In genomic region chr17:6651483-6652452, GRCh38 we compare ENCODE assay signal across 1 cellular context.
TF ChIP-seq lines count a peak whose summit lies in the region.

TSS of gene C17orf100 (plus strand) at chr17:6651762. CDS start at chr17:6651914, 152 bp downstream.
TSS of gene MED31 (minus strand) at chr17:6651605. CDS start at chr17:6651528, 77 bp downstream.

TF ChIP-seq in K562, 482 proteins besides CTCF, POLR2A, EP300 and RAD21 (continued from another document and continues in another):
- peak; percentile 57 to 68; a peak in 3 of 4 replicates for TF ChIP-seq MNT (conservative IDR thresholded peaks at IDR 0.05)
- TF ChIP-seq CREB3L1 (IDR thresholded peaks at IDR 0.05; ENCODE audit: borderline replicate concordance, low read depth): 0 out of 2 replicates have a peak, but pooled peaks have one; percentile 59
- no peak for TF ChIP-seq ZNF668 (CRISPR knock-in tag; IDR thresholded peaks at IDR 0.05)
- TF ChIP-seq ZNF354B (CRISPR knock-in tag; IDR thresholded peaks at IDR 0.05): no peak
- TF ChIP-seq BCOR (IDR thresholded peaks at IDR 0.05): no peak
- no peak for TF ChIP-seq ZBTB26 (CRISPR knock-in tag; IDR thresholded peaks at IDR 0.05)
- no peak for TF ChIP-seq ZFP1 (CRISPR knock-in tag; IDR thresholded peaks at IDR 0.05)
- TF ChIP-seq ZNF124 (CRISPR knock-in tag; IDR thresholded peaks at IDR 0.05): no peak
- TF ChIP-seq ETV6 (IDR thresholded peaks at IDR 0.05; ENCODE audit: borderline replicate concordance in 1 of 2, low read depth in 2 of 2, low read length in 1 of 2): no peak
- no peak for TF ChIP-seq ETV6 (CRISPR knock-in tag; IDR thresholded peaks at IDR 0.05; ENCODE audit: borderline replicate concordance)
- no peak for TF ChIP-seq RHOXF2B (CRISPR knock-in tag; conservative IDR thresholded peaks at IDR 0.05)
- no peak for TF ChIP-seq CHD7 (IDR thresholded peaks at IDR 0.05; ENCODE audit: low read depth, low read length)
- no peak for TF ChIP-seq NFIX (CRISPR knock-in tag; IDR thresholded peaks at IDR 0.05; ENCODE audit: low read depth)
- TF ChIP-seq DACH1 (IDR thresholded peaks at IDR 0.05; ENCODE audit: partially characterized antibody): no peak
- no peak for TF ChIP-seq REST (CRISPR knock-in tag; IDR thresholded peaks at IDR 0.05; ENCODE audit: low read depth)
- TF ChIP-seq ZNF347 (CRISPR knock-in tag; IDR thresholded peaks at IDR 0.05; ENCODE audit: low read depth): no peak
- TF ChIP-seq POLR3A (IDR thresholded peaks at IDR 0.05; ENCODE audit: borderline replicate concordance, extremely low read depth, insufficient read depth, insufficient read length): no peak
- no peak; the same call in 1 of the 2 replicates for TF ChIP-seq CREB3 (tag; conservative IDR thresholded peaks at IDR 0.05; ENCODE audit: low read depth)
- no peak for TF ChIP-seq GATA2 (CRISPR knock-in tag; IDR thresholded peaks at IDR 0.05)
- TF ChIP-seq PTBP1 (IDR thresholded peaks at IDR 0.05; ENCODE audit: low read depth, low read length): no peak
- TF ChIP-seq DDX20 (tag; IDR thresholded peaks at IDR 0.05; ENCODE audit: low read depth): no peak
- TF ChIP-seq ZNF395 (CRISPR knock-in tag; IDR thresholded peaks at IDR 0.05): peak; percentile 60; the same call in 1 of the 2 replicates
- no peak for TF ChIP-seq DLX4 (CRISPR knock-in tag; IDR thresholded peaks at IDR 0.05)
- no peak for TF ChIP-seq PTRF (tag; IDR thresholded peaks at IDR 0.05)
- TF ChIP-seq ZBTB17 (CRISPR knock-in tag; IDR thresholded peaks at IDR 0.05): no peak
- no peak for TF ChIP-seq GATAD2A (IDR thresholded peaks at IDR 0.05)
- TF ChIP-seq MCM3 (IDR thresholded peaks at IDR 0.05): no peak
- TF ChIP-seq NR2C2 (CRISPR knock-in tag; IDR thresholded peaks at IDR 0.05): no peak
- no peak for TF ChIP-seq NR2C2 (tag; IDR thresholded peaks at IDR 0.05)
- no peak for TF ChIP-seq HDAC8 (tag; IDR thresholded peaks at IDR 0.05)
- peak; percentile 89 for TF ChIP-seq FOXJ2 (tag; IDR thresholded peaks at IDR 0.05)
- TF ChIP-seq CAMTA2 (CRISPR knock-in tag; conservative IDR thresholded peaks at IDR 0.05): no peak
- TF ChIP-seq ELF2 (CRISPR knock-in tag; IDR thresholded peaks at IDR 0.05): no peak
- TF ChIP-seq ETS1 (conservative IDR thresholded peaks at IDR 0.05; ENCODE audit: control insufficient read depth, low read depth, low read length): 0 out of 2 replicates have a peak, but pooled peaks have one; percentile 31
